ENCODE assay signal across 1 cellular context in the genomic region with DNA sequence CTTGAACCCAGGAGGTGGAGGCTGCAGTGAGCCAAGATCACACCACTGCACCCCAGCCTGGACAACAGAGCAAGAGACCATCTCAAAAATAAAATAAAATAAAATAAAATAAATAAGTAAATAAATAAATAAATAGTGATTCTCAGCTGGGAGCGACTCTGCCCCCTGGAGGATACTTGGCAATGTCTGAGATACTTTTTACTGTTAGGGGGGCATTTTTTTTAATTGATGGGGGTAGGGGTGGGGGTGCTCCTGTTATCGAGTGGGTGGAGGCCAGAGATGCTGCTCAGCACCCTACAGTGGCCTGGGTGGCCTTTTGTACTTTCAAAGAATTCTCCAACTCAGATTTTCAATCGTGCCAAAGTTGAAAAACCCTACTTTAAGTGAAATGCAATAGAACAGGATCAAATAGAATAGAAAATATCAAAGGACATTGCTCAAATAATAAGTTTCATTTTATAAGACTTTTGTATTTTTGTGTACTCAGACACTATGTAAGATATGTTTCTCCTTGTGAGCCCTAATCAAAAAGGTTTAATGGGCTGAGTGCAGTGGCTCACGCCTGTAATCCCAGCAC.
TF ChIP-seq lines count a peak whose summit lies in the region.

No MANE protein-coding gene starts in this region.

TF ChIP-seq in endothelial cell of umbilical vein, 7 proteins besides CTCF, POLR2A, EP300 and RAD21:
- TF ChIP-seq GATA2 (IDR thresholded peaks at IDR 0.05; ENCODE audit: insufficient read depth, insufficient read length, low read depth, low read length) (no peak), FOS (IDR thresholded peaks at IDR 0.05; ENCODE audit: borderline replicate concordance, insufficient read depth, low read length) (no peak), MYC (IDR thresholded peaks at IDR 0.05; ENCODE audit: low read depth, low read length) (no peak), POLR2AphosphoS5 (IDR thresholded peaks at IDR 0.05; ENCODE audit: insufficient read depth, low read depth, low read length) (no peak), JUN (IDR thresholded peaks at IDR 0.05; ENCODE audit: borderline replicate concordance, insufficient read depth, insufficient read length, low read depth) (no peak), EZH2 (IDR thresholded peaks at IDR 0.05; ENCODE audit: borderline replicate concordance, low read depth, low read length, severe bottlenecking) (no peak)
- TF ChIP-seq, protein P1, sequence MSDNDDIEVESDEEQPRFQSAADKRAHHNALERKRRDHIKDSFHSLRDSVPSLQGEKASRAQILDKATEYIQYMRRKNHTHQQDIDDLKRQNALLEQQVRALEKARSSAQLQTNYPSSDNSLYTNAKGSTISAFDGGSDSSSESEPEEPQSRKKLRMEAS (IDR thresholded peaks at IDR 0.05; ENCODE audit: insufficient read depth, insufficient read length): no peak
